ENCODE assay signal across 29 cellular contexts in the genomic region with DNA sequence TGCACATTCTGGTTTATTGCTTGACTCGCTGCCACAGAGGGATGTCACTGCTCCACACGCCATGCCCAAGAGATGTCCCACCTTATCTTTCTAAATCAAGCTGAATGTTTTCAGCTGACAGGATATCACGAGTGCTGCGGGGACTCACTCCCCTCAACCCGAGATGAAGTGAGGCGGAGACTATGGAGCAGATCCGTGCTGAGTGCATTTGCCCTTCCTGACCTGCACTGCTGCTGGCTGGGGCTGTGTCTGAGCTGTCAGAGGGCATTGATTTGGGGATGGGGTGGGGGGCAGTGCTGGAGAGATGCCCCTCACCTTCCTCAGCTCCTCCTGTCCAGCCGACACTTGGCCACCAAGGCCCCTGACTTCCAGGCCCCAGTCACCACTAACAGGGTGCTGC. TPM values are rescaled to one million over a fixed set of nuclear protein-coding genes. Genes with fewer than 3 reads are reported as not detected.
"Had no signal": no experiment of that assay in that cellular context is flagged by ENCODE, and none has a peak within 500 bp of the region (broad histone marks: within the 10 kb centered on the region; RNA-seq: fewer than 3 reads in every experiment).

No MANE protein-coding gene starts in this region.

- H3K4me3 ChIP-seq: SJSA1 had no signal

- H3K36me3 ChIP-seq: brain microvascular endothelial cell, SJSA1 had no signal

- H3K4me2 ChIP-seq: KMS-11, SK-N-SH had no signal

- DNase-seq: activated CD4-positive, alpha-beta T cell treated with anti-CD3 and anti-CD28 coated beads for 36 hours; activated CD4-positive, alpha-beta T cell treated with anti-CD3 and anti-CD28 coated beads, Interleukin-2, amount 10 ng/mL, durations not matched to agents 7 days and 5 days; activated CD4-positive, alpha-beta T cell treated with anti-CD3 and anti-CD28 coated beads, Interleukin-2, amount 50 U/mL, for 48 hours; activated CD8-positive, alpha-beta memory T cell treated with anti-CD3 and anti-CD28 coated beads, Interleukin-2, amount 50 U/mL, for 4 hours; activated naive CD4-positive, alpha-beta T cell; activated naive CD4-positive, alpha-beta T cell treated with anti-CD3 and anti-CD28 coated beads, Interleukin-2, amount 50 U/mL, for 16 hours; activated naive CD8-positive, alpha-beta T cell treated with anti-CD3 and anti-CD28 coated beads for 36 hours; activated T-cell treated with anti-CD3 and anti-CD28 coated beads for 4 hours; activated T-cell treated with anti-CD3 and anti-CD28 coated beads, Interleukin-2, amount 50 U/mL, for 4 hours; amniotic stem cell; brain microvascular endothelial cell; central memory CD4-positive, alpha-beta T cell; MM.1S; MV-4-11; NCI-H1092; NCI-H1436 treated with DMSO at 0.1 percent for 48 hours; NCI-H1694 treated with DMSO at 0.1 percent for 48 hours; NCI-H2029; NCI-H2171; NCI-H446; NCI-H510A treated with DMSO at 0.1 percent for 48 hours; NCI-H69; RPMI8226; SHP77 treated with DMSO at 0.1 percent for 48 hours; SK-N-SH had no signal

- H3K27me3 ChIP-seq: brain microvascular endothelial cell, SJSA1 had no signal

- H3K27ac ChIP-seq: brain microvascular endothelial cell, KMS-11, SJSA1 had no signal

- H3K9me3 ChIP-seq: SJSA1, SK-N-SH had no signal

- H3K4me1 ChIP-seq: SJSA1 had no signal

- H3K9ac ChIP-seq: KMS-11, SK-N-SH had no signal

- ATAC-seq: activated CD4-positive, alpha-beta T cell treated with anti-CD3 and anti-CD28 coated beads for 36 hours; activated CD4-positive, CD25-positive, alpha-beta regulatory T cell treated with anti-CD3 and anti-CD28 coated beads, Interleukin-2, amount 50 U/mL, for 24 hours; activated T-cell treated with anti-CD3 and anti-CD28 coated beads, Interleukin-2, amount 50 U/mL, for 4 hours had no signal

RNA-seq across cellular contexts. Expression of a gene that starts 40.5 kb away (rescaled TPM):
- total RNA-seq: activated CD4-positive, alpha-beta T cell treated with anti-CD3 and anti-CD28 coated beads for 36 hours; activated CD4-positive, alpha-beta T cell treated with anti-CD3 and anti-CD28 coated beads, Interleukin-2, amount 10 ng/mL, durations not matched to agents 7 days and 5 days; activated naive CD8-positive, alpha-beta T cell treated with anti-CD3 and anti-CD28 coated beads for 36 hours; activated T-helper 1 cell treated with anti-CD3 and anti-CD28 coated beads, Interleukin-12 subunit alpha, Interleukin-12 subunit beta, Interleukin-2, Interleukin-4 antibody, amounts not matched to agents 30 ng/mL and 10 ng/mL and 1 ng/mL, durations not matched to agents 14 hours and 24 hours and 36 hours had no signal
